In genomic region chr10:79253704-79254103, GRCh38 we compare ENCODE assay signal across 20 cellular contexts.
"Had no signal": no experiment of that assay in that cellular context is flagged by ENCODE, and none has a peak within 500 bp of the region (broad histone marks: within the 10 kb centered on the region; RNA-seq: fewer than 3 reads in every experiment).

No MANE protein-coding gene starts in this region.

- H3K4me1 Mint-ChIP-seq: activated naive CD4-positive, alpha-beta T cell treated with anti-CD3 and anti-CD28 coated beads, Interleukin-2, amount 50 U/mL, for 24 hours had no signal

- H3K4me3 ChIP-seq: ascending aorta, hepatocyte, spleen, tibial nerve, uterus had no signal

- H3K4me3 Mint-ChIP-seq: activated CD4-positive, alpha-beta T cell treated with anti-CD3 and anti-CD28 coated beads for 36 hours; activated naive CD4-positive, alpha-beta T cell treated with anti-CD3 and anti-CD28 coated beads, Interleukin-2, amount 50 U/mL, for 24 hours; dendritic cell treated with granulocyte-macrophage colony-stimulating factor and Interleukin-4, amounts not matched to agents 40 ng/mL and 50 ng/mL, for 4 days; effector memory CD8-positive, alpha-beta T cell; natural killer cell; T-helper 17 cell had no signal

- H3K36me3 Mint-ChIP-seq: activated naive CD4-positive, alpha-beta T cell treated with anti-CD3 and anti-CD28 coated beads, Interleukin-2, amount 50 U/mL, for 24 hours; natural killer cell had no signal

- H3K36me3 ChIP-seq: ascending aorta, uterus had no signal

- H3K27me3 ChIP-seq: ascending aorta, hepatocyte, spleen, tibial nerve, uterus had no signal

- H3K27ac ChIP-seq: ascending aorta, epithelial cell of prostate, hepatocyte, uterus had no signal

- H3K9me3 Mint-ChIP-seq: activated naive CD4-positive, alpha-beta T cell treated with anti-CD3 and anti-CD28 coated beads, Interleukin-2, amount 50 U/mL, for 24 hours; dendritic cell treated with granulocyte-macrophage colony-stimulating factor and Interleukin-4, amounts not matched to agents 40 ng/mL and 50 ng/mL, for 4 days; effector memory CD8-positive, alpha-beta T cell; natural killer cell had no signal

- H3K27me3 Mint-ChIP-seq: activated CD4-positive, alpha-beta T cell treated with anti-CD3 and anti-CD28 coated beads for 36 hours; activated naive CD4-positive, alpha-beta T cell treated with anti-CD3 and anti-CD28 coated beads, Interleukin-2, amount 50 U/mL, for 24 hours; dendritic cell treated with granulocyte-macrophage colony-stimulating factor and Interleukin-4, amounts not matched to agents 40 ng/mL and 50 ng/mL, for 4 days; effector memory CD8-positive, alpha-beta T cell; T-helper 17 cell had no signal

- DNase-seq: activated CD4-positive, alpha-beta T cell treated with anti-CD3 and anti-CD28 coated beads for 36 hours; activated CD4-positive, alpha-beta T cell treated with anti-CD3 and anti-CD28 coated beads, Interleukin-2, amount 50 U/mL, for 48 hours; activated gamma-delta T cell; effector memory CD8-positive, alpha-beta T cell; foreskin fibroblast; natural killer cell; occipital lobe; posterior cingulate gyrus; spleen; stimulated activated CD4-positive, alpha-beta T cell treated with anti-CD3 and anti-CD28 coated beads, Interleukin-4, amount 100 ng/mL, for 4 hours; stimulated activated naive CD4-positive, alpha-beta T cell; substantia nigra; T-helper 17 cell; uterus had no signal

- H3K4me2 ChIP-seq: hepatocyte had no signal

- H2AFZ ChIP-seq: hepatocyte had no signal

- H3K27ac Mint-ChIP-seq: activated CD4-positive, alpha-beta T cell treated with anti-CD3 and anti-CD28 coated beads for 36 hours; activated naive CD4-positive, alpha-beta T cell treated with anti-CD3 and anti-CD28 coated beads, Interleukin-2, amount 50 U/mL, for 24 hours; dendritic cell treated with granulocyte-macrophage colony-stimulating factor and Interleukin-4, amounts not matched to agents 40 ng/mL and 50 ng/mL, for 4 days; T-helper 17 cell had no signal

- ATAC-seq: activated CD4-positive, alpha-beta T cell treated with anti-CD3 and anti-CD28 coated beads for 36 hours; effector memory CD8-positive, alpha-beta T cell; natural killer cell; T-helper 17 cell had no signal

- H3K9me3 ChIP-seq: ascending aorta, spleen, tibial nerve, uterus had no signal
